Comparison of ENCODE assay signal across 13 cellular contexts in genomic region chr1:35564884-35565741, GRCh38. TPM values are rescaled to one million over a fixed set of nuclear protein-coding genes. Genes with fewer than 3 reads are reported as not detected.
DNase-seq lines count a peak whose midpoint lies in the region; ATAC-seq, FAIRE-seq and TF ChIP-seq lines count a peak whose summit lies in the region.
"Had no signal": no experiment of that assay in that cellular context is flagged by ENCODE, and none has a peak within 500 bp of the region (broad histone marks: within the 10 kb centered on the region; RNA-seq: fewer than 3 reads in every experiment).

No MANE protein-coding gene starts in this region.

- WGBS in H1 (ENCODE audit: extremely low coverage in 1 of 2, insufficient coverage in 1 of 2, insufficient read length in 1 of 2, insufficient replicate concordance in 2 of 2, low coverage in 1 of 2, low lambda C conversion rate in 2 of 2, missing lambda C conversion rate in 1 of 2), 2 experiments, result 96% methylated on average over 26 of the region's 28 CpGs; no CpG with 5 or more reads in 1 of the 2 experiments
- 81 to 94% (median 90%) methylated on average over 10 to 28 of the region's 28 CpGs for WGBS in spleen, 5 donors

- H3K23me2 ChIP-seq in H1 (ENCODE audit: low read depth, low read length), result peaks cover 2% of the 10 kb centered on the region; the same call in 1 of the 2 replicates

- peaks cover 10% of the 10 kb centered on the region for H3K4me1 Mint-ChIP-seq in activated naive CD4-positive, alpha-beta T cell treated with anti-CD3 and anti-CD28 coated beads for 36 hours (ENCODE audit: low read depth)
- H3K4me1 Mint-ChIP-seq in progenitor cell of endocrine pancreas (ENCODE audit: low read depth), result no peaks in the 10 kb centered on the region

- peaks cover 2 to 24% of the 10 kb centered on the region in 2 experiments for H4K20me1 ChIP-seq in H1 (replicated peaks in 1 of 2; ENCODE audit: control insufficient read depth in 1 of 2, insufficient read depth in 2 of 2, low read length in 2 of 2)

- peaks cover 0 to 8% of the 10 kb centered on the region in 2 donors for H3K36me3 Mint-ChIP-seq in activated naive CD4-positive, alpha-beta T cell treated with anti-CD3 and anti-CD28 coated beads, Interleukin-2, amount 50 U/mL, for 72 hours
- peaks cover 8% of the 10 kb centered on the region for H3K36me3 Mint-ChIP-seq in activated naive CD4-positive, alpha-beta T cell treated with anti-CD3 and anti-CD28 coated beads for 36 hours (ENCODE audit: low read depth)
- H3K36me3 Mint-ChIP-seq in progenitor cell of endocrine pancreas (ENCODE audit: insufficient read depth), result peaks cover 10% of the 10 kb centered on the region

- H2BK20ac ChIP-seq in H1 (ENCODE audit: low read length), result no peak overlapping the region

- ATAC-seq in activated naive CD4-positive, alpha-beta T cell treated with anti-CD3 and anti-CD28 coated beads, Interleukin-2, amount 50 U/mL, for 72 hours, result peak in 1 of 2 donors; percentile 2
- ATAC-seq in GM19455 (IDR thresholded peaks at IDR 0.05; ENCODE audit: unreplicated experiment), result no peak

- intact Hi-C loops in activated naive CD4-positive, alpha-beta T cell treated with anti-CD3 and anti-CD28 coated beads for 36 hours (cut with micrococcal nuclease), result loop anchor here (1.0 to 2.0 kb wide), 2 partner anchors 114 to 362 kb away; no protein-coding TSS in a partner anchor
- intact Hi-C loops in spleen (cut with DNase I; ENCODE audit: low total_unique reads), result loop anchor here (5.0 kb wide), 2 partner anchors 113 to 207 kb away; no protein-coding TSS in a partner anchor
- intact Hi-C loops in ascending aorta (cut with DNase I), result loop anchor here (1.0 kb wide), 1 partner anchor 114 kb away; no protein-coding TSS in a partner anchor

- H3K27ac Mint-ChIP-seq in activated naive CD4-positive, alpha-beta T cell treated with anti-CD3 and anti-CD28 coated beads, Interleukin-2, amount 50 U/mL, for 72 hours, result peak overlapping the region; percentile 25 to 44
- H3K27ac Mint-ChIP-seq in activated naive CD4-positive, alpha-beta T cell treated with anti-CD3 and anti-CD28 coated beads for 36 hours, result no peak overlapping the region
- H3K27ac Mint-ChIP-seq in progenitor cell of endocrine pancreas, result no peak overlapping the region

- H3K14ac ChIP-seq in H1 (ENCODE audit: insufficient read length), result no peak overlapping the region

- H2BK5ac ChIP-seq in H1 (ENCODE audit: low read depth, low read length), result no peak overlapping the region

- peaks cover 0 to 9% (median 2%) of the 10 kb centered on the region in 4 experiments; a peak in 4 of 7 replicates for H3K27me3 ChIP-seq in H1 (replicated peaks in 1 of 4; ENCODE audit: control insufficient read depth in 3 of 4, extremely low read depth in 1 of 4, insufficient read depth in 3 of 4, low read length in 3 of 4)
- H3K27me3 ChIP-seq in spleen (replicated peaks in 1 of 7), result no peaks in the 10 kb centered on the region
- no peaks in the 10 kb centered on the region for H3K27me3 ChIP-seq in ascending aorta
- H3K27me3 ChIP-seq: right atrium auricular region, uterus had no signal

- H3K4me1 ChIP-seq in H1 (replicated peaks in 1 of 4; ENCODE audit: control insufficient read depth in 3 of 4, insufficient read depth in 4 of 4, low read length in 3 of 4) (0 out of 7 replicates have a peak, but pooled peaks cover 0 to 2% (median 0%) of the 10 kb centered on the region in 4 experiments), spleen (peaks cover 0 to 53% (median 9%) of the 10 kb centered on the region in 6 donors), ascending aorta (peaks cover 2 to 16% of the 10 kb centered on the region in 2 donors)

- POLR2A ChIA-PET in H1 (lab: Charles Lee; ENCODE audit: partially characterized antibody), result interaction anchor here (0.7 to 2.1 kb wide), 8 partner anchors 9 to 204 kb away, joined by 3 to 8 read pairs (median 4); partner anchors contain the start of genes CLSPN, KIAA0319L, NCDN and TFAP2E

- no peak for FAIRE-seq in H1 (lab: Jason Lieb, UNC)
- FAIRE-seq: G401.6 had no signal

- no peaks in the 10 kb centered on the region for H3K79me2 ChIP-seq in H1 (ENCODE audit: control insufficient read depth in 1 of 2, insufficient read depth in 2 of 2, low read length in 2 of 2)

- no peaks in the 10 kb centered on the region for H3K9me3 Mint-ChIP-seq in activated naive CD4-positive, alpha-beta T cell treated with anti-CD3 and anti-CD28 coated beads, Interleukin-2, amount 50 U/mL, for 72 hours
- no peaks in the 10 kb centered on the region for H3K9me3 Mint-ChIP-seq in activated naive CD4-positive, alpha-beta T cell treated with anti-CD3 and anti-CD28 coated beads for 36 hours
- no peaks in the 10 kb centered on the region for H3K9me3 Mint-ChIP-seq in progenitor cell of endocrine pancreas (ENCODE audit: low read depth)

- DNase-seq in activated naive CD4-positive, alpha-beta T cell treated with anti-CD3 and anti-CD28 coated beads, Interleukin-2, amount 50 U/mL, for 72 hours (ENCODE audit: low spot score in 2 of 2), result peak in 1 of 2 donors; percentile 52
- DNase-seq in activated naive CD4-positive, alpha-beta T cell treated with anti-CD3 and anti-CD28 coated beads for 36 hours, result no peak
- DNase-seq in H1 (ENCODE audit: low read depth in 1 of 2, low spot score in 2 of 2), result no peak
- peak; percentile 75 for DNase-seq in spleen
- no peak for DNase-seq in ascending aorta (ENCODE audit: low spot score in 2 of 2)
- DNase-seq in progenitor cell of endocrine pancreas (ENCODE audit: low spot score, unreplicated experiment), result no peak

- H4K8ac ChIP-seq in H1 (ENCODE audit: extremely low read depth, insufficient read depth, low read length), result no peak overlapping the region

- peaks cover 14 to 23% (median 18%) of the 10 kb centered on the region in 4 experiments; a peak in 6 of 8 replicates for H3K36me3 ChIP-seq in H1 (ENCODE audit: control insufficient read depth in 2 of 4, insufficient read depth in 4 of 4, low read length in 3 of 4)
- H3K36me3 ChIP-seq in spleen, result peaks cover 0 to 68% (median 7%) of the 10 kb centered on the region in 6 donors
- H3K36me3 ChIP-seq in ascending aorta, result peaks cover 10 to 38% of the 10 kb centered on the region in 2 donors
- H3K36me3 ChIP-seq: uterus had no signal

- no peak for TF ChIP-seq EP300 in H1 (IDR thresholded peaks at IDR 0.05; ENCODE audit: borderline replicate concordance in 1 of 2, low read depth in 2 of 2, low read length in 2 of 2)

- no peak for TF ChIP-seq RAD21 in H1 (IDR thresholded peaks at IDR 0.05 in 1 of 2, conservative IDR thresholded peaks at IDR 0.05 in 1 of 2; ENCODE audit: low read depth in 2 of 2, low read length in 2 of 2)

- H3K18ac ChIP-seq in H1 (ENCODE audit: extremely low read depth, low read length), result no peak overlapping the region

- no peak overlapping the region for H2BK120ac ChIP-seq in H1 (replicated peaks; ENCODE audit: low read depth, low read length)

- H3K23ac ChIP-seq in H1 (ENCODE audit: insufficient read length), result no peak overlapping the region

- H3K56ac ChIP-seq in H1 (replicated peaks; ENCODE audit: insufficient read length, low read depth, low read length), result no peak overlapping the region

- CTCF ChIA-PET in activated naive CD4-positive, alpha-beta T cell treated with anti-CD3 and anti-CD28 coated beads for 36 hours (lab: Charles Lee), result interaction anchor here (0.5 to 5.9 kb wide), 24 partner anchors 8 to 670 kb away, joined by 3 to 147 read pairs (median 4); partner anchors contain the start of genes CLSPN, KIAA0319L and NCDN
- CTCF ChIA-PET in H1 (lab: Charles Lee; ENCODE audit: partially characterized antibody), result interaction anchor here (0.5 to 5.8 kb wide), 49 partner anchors 8 to 605 kb away, joined by 3 to 81 read pairs (median 4); partner anchors contain the start of genes C1orf216, CLSPN and TFAP2E

- H3K27me3 Mint-ChIP-seq in activated naive CD4-positive, alpha-beta T cell treated with anti-CD3 and anti-CD28 coated beads for 36 hours (ENCODE audit: low read depth), result no peaks in the 10 kb centered on the region
- H3K27me3 Mint-ChIP-seq in progenitor cell of endocrine pancreas, result peaks cover 21% of the 10 kb centered on the region

- H3K4me2 ChIP-seq in H1 (ENCODE audit: insufficient read depth in 1 of 2, low read depth in 2 of 2, low read length in 2 of 2), result no peak overlapping the region

- no peak overlapping the region for H3K9ac ChIP-seq in H1 (replicated peaks in 1 of 4; ENCODE audit: extremely low read depth in 1 of 4, low read depth in 3 of 4, low read length in 3 of 4)

- H3K4me3 Mint-ChIP-seq in activated naive CD4-positive, alpha-beta T cell treated with anti-CD3 and anti-CD28 coated beads for 36 hours, result no peak overlapping the region
- no peak overlapping the region for H3K4me3 Mint-ChIP-seq in progenitor cell of endocrine pancreas (ENCODE audit: low read depth)

- H2AK5ac ChIP-seq in H1 (ENCODE audit: low read depth, low read length), result no peak overlapping the region

- H4K91ac ChIP-seq in H1 (replicated peaks; ENCODE audit: insufficient read length, low read length), result no peak overlapping the region

- H3K9me3 ChIP-seq in H1 (ENCODE audit: insufficient read depth in 2 of 2, low read depth in 1 of 2, low read length in 1 of 2), result no peaks in the 10 kb centered on the region
- no peaks in the 10 kb centered on the region for H3K9me3 ChIP-seq in spleen
- no peaks in the 10 kb centered on the region for H3K9me3 ChIP-seq in ascending aorta
- H3K9me3 ChIP-seq: right atrium auricular region, uterus had no signal

- no peak overlapping the region for H2BK15ac ChIP-seq in H1 (ENCODE audit: low read length)

- H3K4me3 ChIP-seq in H1 (ENCODE audit: extremely low read depth in 1 of 4, insufficient read depth in 2 of 4, low read depth in 3 of 4, low read length in 4 of 4), result no peak overlapping the region
- no peak overlapping the region for H3K4me3 ChIP-seq in spleen
- H3K4me3 ChIP-seq in ascending aorta, result no peak overlapping the region
- H3K4me3 ChIP-seq: GM12878, right atrium auricular region, uterus had no signal

- peak; percentile 21 for TF ChIP-seq CTCF in LNCAP (IDR thresholded peaks at IDR 0.05)
- TF ChIP-seq CTCF in H1 (IDR thresholded peaks at IDR 0.05; ENCODE audit: control extremely low read depth in 1 of 3, insufficient read depth in 1 of 3, low read depth in 1 of 3, low read length in 3 of 3), result no peak
- TF ChIP-seq CTCF in spleen (IDR thresholded peaks at IDR 0.05 in 8 of 11, conservative IDR thresholded peaks at IDR 0.05 in 3 of 11), result peak in 6 of 11 experiments; percentile 3 to 61 (median 42)
- peak in 1 of 3 experiments; percentile 15 for TF ChIP-seq CTCF in ascending aorta (IDR thresholded peaks at IDR 0.05)
- TF ChIP-seq CTCF in progenitor cell of endocrine pancreas (IDR thresholded peaks at IDR 0.05; ENCODE audit: unreplicated experiment), result no peak

- 0 out of 2 replicates have a peak overlapping the region, but pooled peaks have one; percentile 55 for H2BK12ac ChIP-seq in H1 (ENCODE audit: low read depth, low read length)

- no peak overlapping the region for H2AFZ ChIP-seq in H1 (ENCODE audit: low read length)

- TF ChIP-seq POLR2A in H1 (IDR thresholded peaks at IDR 0.05; ENCODE audit: control extremely low read depth in 1 of 2, low read depth in 2 of 2, low read length in 2 of 2) (no peak), spleen (IDR thresholded peaks at IDR 0.05) (no peak)

- no peak overlapping the region for H3K4ac ChIP-seq in H1 (replicated peaks; ENCODE audit: insufficient read length, low read depth, low read length)

- H3K27ac ChIP-seq in H1 (ENCODE audit: low read depth, low read length) (no peak overlapping the region), spleen (no peak overlapping the region), ascending aorta (no peak overlapping the region)
- H3K27ac ChIP-seq: HL-60, right atrium auricular region, uterus had no signal

- H4K5ac ChIP-seq in H1 (ENCODE audit: insufficient read length, low read depth, low read length), result no peak overlapping the region

- peaks cover 3% of the 10 kb centered on the region for H3K79me1 ChIP-seq in H1 (ENCODE audit: low read depth, low read length)

RNA-seq across cellular contexts. Expression of gene NCDN, which starts 7.5 kb away (rescaled TPM):
- total RNA-seq in activated naive CD4-positive, alpha-beta T cell treated with anti-CD3 and anti-CD28 coated beads, Interleukin-2, amount 50 U/mL, for 72 hours, result 10 to 100 TPM; 16.6 to 25.1 TPM
- total RNA-seq in activated naive CD4-positive, alpha-beta T cell treated with anti-CD3 and anti-CD28 coated beads for 36 hours, result 10 to 100 TPM; 12.1 to 13.4 TPM
- 35.4 and 36.5 TPM in 2 replicates for total RNA-seq in H1 (2021; fragmentation: NEBNext Ultra II Directional; extraction: Animal tissue kit (Norgen Biotek cat#: 25700))
- polyA plus RNA-seq in H1 (2011; rRNA removed) (26.2 and 38.8 TPM in 2 replicates), spleen (1 to 10 TPM; 4.2 to 9.3 (median 5.0) TPM)
- 23.8 TPM for polyA plus RNA-seq in H1 (2011; cell fraction: cytosol; rRNA removed)
- polyA plus RNA-seq in H1 (2011; cell fraction: nucleus; rRNA removed), result 39.9 TPM
- polyA plus RNA-seq in H1 (2012, experiment 1 of 2), result 22.6 to 34.5 TPM (median 30.7 TPM) in 4 replicates
- 26.7 TPM for polyA plus RNA-seq in H1 (2012, experiment 2 of 2)
- polyA plus RNA-seq in H1 (2013, experiment 1 of 2), result 17.8 TPM
- polyA plus RNA-seq in H1 (2013, experiment 2 of 2), result 15.8 TPM
- 15.6 and 19.2 TPM in 2 replicates for polyA minus RNA-seq in H1 (2011; rRNA and poly(A)+ RNA removed)
- 20.6 TPM for polyA minus RNA-seq in H1 (2011; cell fraction: cytosol; rRNA and poly(A)+ RNA removed)
- 21.7 TPM for polyA minus RNA-seq in H1 (2011; cell fraction: nucleus; rRNA and poly(A)+ RNA removed)
- total RNA-seq in spleen (10 to 100 TPM; 13.5 to 19.1 (median 17.4) TPM), ascending aorta (20.1 TPM), progenitor cell of endocrine pancreas (25.2 and 25.3 TPM in 2 replicates)

RNA-seq across cellular contexts. Expression of gene KIAA0319L, which starts 7.9 kb away (rescaled TPM):
- total RNA-seq in activated naive CD4-positive, alpha-beta T cell treated with anti-CD3 and anti-CD28 coated beads, Interleukin-2, amount 50 U/mL, for 72 hours, result 10 to 100 TPM; 38.1 to 41.0 TPM
- total RNA-seq in activated naive CD4-positive, alpha-beta T cell treated with anti-CD3 and anti-CD28 coated beads for 36 hours, result 10 to 100 TPM; 22.6 to 24.2 TPM
- total RNA-seq in H1 (2021; fragmentation: NEBNext Ultra II Directional; extraction: Animal tissue kit (Norgen Biotek cat#: 25700)), result 49.4 and 55.7 TPM in 2 replicates
- 40.1 and 49.8 TPM in 2 replicates for polyA plus RNA-seq in H1 (2011; rRNA removed)
- 63.9 TPM for polyA plus RNA-seq in H1 (2011; cell fraction: cytosol; rRNA removed)
- 69.4 TPM for polyA plus RNA-seq in H1 (2011; cell fraction: nucleus; rRNA removed)
- polyA plus RNA-seq in H1 (2012, experiment 1 of 2), result 45.0 to 53.8 TPM (median 50.2 TPM) in 4 replicates
- 18.2 TPM for polyA plus RNA-seq in H1 (2012, experiment 2 of 2)
- 54.5 TPM for polyA plus RNA-seq in H1 (2013, experiment 1 of 2)
- polyA plus RNA-seq in H1 (2013, experiment 2 of 2), result 52.7 TPM
- polyA minus RNA-seq in H1 (2011; rRNA and poly(A)+ RNA removed), result 97.4 and 122 TPM in 2 replicates
- polyA minus RNA-seq in H1 (2011; cell fraction: cytosol; rRNA and poly(A)+ RNA removed), result 39.8 TPM
- 125 TPM for polyA minus RNA-seq in H1 (2011; cell fraction: nucleus; rRNA and poly(A)+ RNA removed)
- 100 to 1,000 TPM in 1 of 7 donors, 10 to 100 TPM in 6; 52.2 to 103 (median 68.9) TPM for total RNA-seq in spleen
- polyA plus RNA-seq in spleen, result 10 to 100 TPM; 10.5 to 18.5 (median 14.9) TPM
- 44.9 TPM for total RNA-seq in ascending aorta
- total RNA-seq in progenitor cell of endocrine pancreas, result 70.0 and 70.5 TPM in 2 replicates

RNA-seq across cellular contexts. Expression of gene TFAP2E, which starts 8.0 kb away (rescaled TPM):
- under 1 TPM; 0.47 to 0.93 TPM for total RNA-seq in activated naive CD4-positive, alpha-beta T cell treated with anti-CD3 and anti-CD28 coated beads, Interleukin-2, amount 50 U/mL, for 72 hours
- under 1 TPM; 0.19 to 0.27 TPM for total RNA-seq in activated naive CD4-positive, alpha-beta T cell treated with anti-CD3 and anti-CD28 coated beads for 36 hours
- 0.50 and 0.61 TPM in 2 replicates for total RNA-seq in H1 (2021; fragmentation: NEBNext Ultra II Directional; extraction: Animal tissue kit (Norgen Biotek cat#: 25700))
- polyA plus RNA-seq in H1 (2011; rRNA removed), result 0.17 and 0.24 TPM in 2 replicates
- 0.18 TPM for polyA plus RNA-seq in H1 (2011; cell fraction: cytosol; rRNA removed)
- 0.24 TPM for polyA plus RNA-seq in H1 (2011; cell fraction: nucleus; rRNA removed)
- polyA plus RNA-seq in H1 (2012, experiment 1 of 2), result 0.26 to 0.83 TPM (median 0.55 TPM) in 4 replicates
- 0.34 TPM for polyA plus RNA-seq in H1 (2012, experiment 2 of 2)
- 0.20 TPM for polyA plus RNA-seq in H1 (2013, experiment 1 of 2)
- polyA plus RNA-seq in H1 (2013, experiment 2 of 2), result 0.20 TPM
- polyA minus RNA-seq in H1 (2011; rRNA and poly(A)+ RNA removed), result 0.12 TPM in 1 of 2 replicates, not detected in the other
- not detected for polyA minus RNA-seq in H1 (2011; cell fraction: cytosol; rRNA and poly(A)+ RNA removed)
- polyA minus RNA-seq in H1 (2011; cell fraction: nucleus; rRNA and poly(A)+ RNA removed), result not detected
- 1 to 10 TPM in 4 of 7 donors, under 1 TPM in 1, not detected in 2; 0.60 to 2.9 (median 1.7) TPM for total RNA-seq in spleen
- 1 to 10 TPM; 1.6 to 4.4 (median 3.4) TPM for polyA plus RNA-seq in spleen
- 10.2 TPM for total RNA-seq in ascending aorta
- 0.55 and 0.84 TPM in 2 replicates for total RNA-seq in progenitor cell of endocrine pancreas
- total RNA-seq: right atrium auricular region had no signal

Comparison
In these comparisons a context has a peak if more than half of its experiments do, and no peak if none do; other contexts are left out.
1. H3K27ac Mint-ChIP-seq: peak in activated naive CD4-positive, alpha-beta T cell treated with anti-CD3 and anti-CD28 coated beads, Interleukin-2, amount 50 U/mL, for 72 hours (2 of 2); none in activated naive CD4-positive, alpha-beta T cell treated with anti-CD3 and anti-CD28 coated beads for 36 hours (single experiment) and progenitor cell of endocrine pancreas (single experiment).
2. CTCF ChIP-seq: peak in LNCAP (single experiment) and spleen (6 of 11); none in H1 (0 of 3) and progenitor cell of endocrine pancreas (single experiment).